Comparison of ENCODE assay signal across 8 cellular contexts in genomic region chr10:11610151-11610854, GRCh38. TPM values are rescaled to one million over a fixed set of nuclear protein-coding genes. Genes with fewer than 3 reads are reported as not detected.
DNase-seq lines count a peak whose midpoint lies in the region; ATAC-seq and TF ChIP-seq lines count a peak whose summit lies in the region.

No MANE protein-coding gene starts in this region.

- H3K9me3 ChIP-seq in iPS-18a (ENCODE audit: control insufficient read depth, low read depth, low read length) = no peaks in the 10 kb centered on the region
- H3K9me3 ChIP-seq in stomach = no peaks in the 10 kb centered on the region

- POLR2A ChIA-PET in activated CD4-positive, alpha-beta memory T cell treated with anti-CD3 and anti-CD28 coated beads for 36 hours (lab: Charles Lee) = interaction anchor here (0.7 kb wide), 1 partner anchor 392 kb away, joined by 7 read pairs; no protein-coding TSS in a partner anchor
- POLR2A ChIA-PET in GM10248 (lab: Yijun Ruan, JAX) = no interaction called here

- H3K9ac ChIP-seq in iPS-18a (ENCODE audit: low read length) = peak overlapping the region; percentile 95

- H3K27me3 ChIP-seq in iPS-18a (ENCODE audit: control insufficient read depth, insufficient read depth, low read length) = peaks cover 14% of the 10 kb centered on the region
- no peaks in the 10 kb centered on the region for H3K27me3 ChIP-seq in stomach

- no peaks in the 10 kb centered on the region for H3K36me3 Mint-ChIP-seq in activated CD4-positive, alpha-beta memory T cell treated with anti-CD3 and anti-CD28 coated beads for 36 hours

- peaks cover 45% of the 10 kb centered on the region for H3K4me1 Mint-ChIP-seq in activated CD4-positive, alpha-beta memory T cell treated with anti-CD3 and anti-CD28 coated beads for 36 hours (ENCODE audit: low read depth)

- 3 to 5% (median 4%) methylated on average over 12 of the region's 12 CpGs for WGBS in stomach, 5 donors

- CTCF ChIA-PET in activated CD4-positive, alpha-beta memory T cell treated with anti-CD3 and anti-CD28 coated beads for 36 hours (lab: Charles Lee) = no interaction called here
- CTCF ChIA-PET in GM10248 (lab: Yijun Ruan, JAX) = no interaction called here

- no peak for TF ChIP-seq CTCF in stomach (IDR thresholded peaks at IDR 0.05)
- no peak for TF ChIP-seq CTCF in GM10248 (IDR thresholded peaks at IDR 0.05; ENCODE audit: control extremely low read depth, extremely low read depth, low read depth, missing control alignments)

- H3K4me1 ChIP-seq in iPS-18a (ENCODE audit: control insufficient read depth, low read depth, low read length) = peaks cover 8% of the 10 kb centered on the region
- H3K4me1 ChIP-seq in stomach = peaks cover 9 to 39% (median 26%) of the 10 kb centered on the region in 4 donors

- TF ChIP-seq POLR2A in stomach (IDR thresholded peaks at IDR 0.05) = no peak

- no peak for ATAC-seq in HG03432 (IDR thresholded peaks at IDR 0.05; ENCODE audit: unreplicated experiment)

- peak overlapping the region; percentile 70 for H3K27ac ChIP-seq in iPS-18a (ENCODE audit: low read length)
- peak overlapping the region; percentile 91 to 97 (median 94) for H3K27ac ChIP-seq in stomach

- H3K27me3 Mint-ChIP-seq in activated CD4-positive, alpha-beta memory T cell treated with anti-CD3 and anti-CD28 coated beads for 36 hours = peaks cover 2% of the 10 kb centered on the region

- H3K4me3 ChIP-seq in iPS-18a (ENCODE audit: low read length) = peak overlapping the region; percentile 97
- H3K4me3 ChIP-seq in stomach = peak overlapping the region; percentile 77 to 97 (median 86)

- no peaks in the 10 kb centered on the region for H3K9me3 Mint-ChIP-seq in activated CD4-positive, alpha-beta memory T cell treated with anti-CD3 and anti-CD28 coated beads for 36 hours

- H3K4me3 Mint-ChIP-seq in activated CD4-positive, alpha-beta memory T cell treated with anti-CD3 and anti-CD28 coated beads for 36 hours = peak overlapping the region; percentile 83

- TF ChIP-seq EP300 in stomach (IDR thresholded peaks at IDR 0.05) = no peak

- DNase-seq in DMS53 (lab: John Stamatoyannopoulos, UW) (peak; percentile 41), DMS53 treated with DMSO at 0.1 percent for 48 hours (lab: John Stamatoyannopoulos, UW; ENCODE audit: unreplicated experiment) (no peak), stomach (no peak), GM10248 (ENCODE audit: extremely low spot score) (no peak), head of caudate nucleus (no peak)
- no peak for DNase-seq in activated CD4-positive, alpha-beta memory T cell treated with anti-CD3 and anti-CD28 coated beads for 36 hours

- intact Hi-C loops in activated CD4-positive, alpha-beta memory T cell treated with anti-CD3 and anti-CD28 coated beads for 36 hours (cut with micrococcal nuclease) = loop anchor here (2.0 to 10.0 kb wide), 3 partner anchors 30 to 104 kb away; no protein-coding TSS in a partner anchor
- intact Hi-C loops in stomach (cut with DNase I; ENCODE audit: low total_unique reads) = no loop called here
- intact Hi-C loops in head of caudate nucleus (cut with DNase I) = loop anchor here (10.0 kb wide), 2 partner anchors 74 to 96 kb away; no protein-coding TSS in a partner anchor

- H3K36me3 ChIP-seq in iPS-18a (ENCODE audit: control insufficient read depth, low read depth, low read length) (no peaks in the 10 kb centered on the region), stomach (no peaks in the 10 kb centered on the region)

- H3K27ac Mint-ChIP-seq in activated CD4-positive, alpha-beta memory T cell treated with anti-CD3 and anti-CD28 coated beads for 36 hours = peak overlapping the region; percentile 58

RNA-seq across cellular contexts. Expression of gene USP6NL, which starts 1.1 kb away (rescaled TPM):
- 1 to 10 TPM; 3.2 to 3.4 TPM for total RNA-seq in activated CD4-positive, alpha-beta memory T cell treated with anti-CD3 and anti-CD28 coated beads for 36 hours
- 10 to 100 TPM in 3 of 5 donors, 1 to 10 TPM in 2; 6.2 to 31.5 (median 20.9) TPM for total RNA-seq in stomach
- polyA plus RNA-seq in stomach = 1 to 10 TPM; 4.7 to 6.0 (median 5.5) TPM
